In genomic region chr19:48371367-48371766, GRCh38 we compare ENCODE assay signal across 33 cellular contexts. TPM values are rescaled to one million over a fixed set of nuclear protein-coding genes. Genes with fewer than 3 reads are reported as not detected.
"Had no signal": no experiment of that assay in that cellular context is flagged by ENCODE, and none has a peak within 500 bp of the region (broad histone marks: within the 10 kb centered on the region; RNA-seq: fewer than 3 reads in every experiment).

No MANE protein-coding gene starts in this region.

- DNase-seq: activated B cell treated with CpG ODN at 0.5 μM for 24 hours; activated CD4-positive, alpha-beta T cell treated with anti-CD3 and anti-CD28 coated beads for 48 hours; activated CD4-positive, alpha-beta T cell treated with anti-CD3 and anti-CD28 coated beads, Interleukin-2, amount 50 U/mL, for 1 hour; activated CD4-positive, alpha-beta T cell treated with anti-CD3 and anti-CD28 coated beads, Interleukin-2, amount 50 U/mL, for 48 hours; activated CD8-positive, alpha-beta memory T cell treated with anti-CD3 and anti-CD28 coated beads for 24 hours; activated CD8-positive, alpha-beta T cell treated with anti-CD3 and anti-CD28 coated beads for 36 hours; activated effector memory CD4-positive, alpha-beta T cell treated with Interleukin-2 at 50 U/mL for 16 hours; activated gamma-delta T cell treated with Interleukin-2 at 50 U/mL for 16 hours; activated naive CD4-positive, alpha-beta T cell treated with anti-CD3 and anti-CD28 coated beads, Interleukin-2, amount 50 U/mL, for 16 hours; activated naive CD4-positive, alpha-beta T cell treated with Interleukin-2 at 50 U/mL for 16 hours; activated T-cell treated with anti-CD3 and anti-CD28 coated beads, Interleukin-2, amount 50 U/mL, for 4 hours; amniotic stem cell; anterior cingulate cortex; caudate nucleus; cortex of kidney; dermis blood vessel endothelial cell; effector CD4-positive, alpha-beta T cell; effector memory CD8-positive, alpha-beta T cell; esophagus squamous epithelium; foreskin melanocyte; heart left ventricle; T-helper 2 cell had no signal

- H3K9me3 ChIP-seq: esophagus squamous epithelium, heart left ventricle had no signal

- H3K27me3 Mint-ChIP-seq: activated CD8-positive, alpha-beta T cell treated with anti-CD3 and anti-CD28 coated beads for 36 hours; activated naive CD8-positive, alpha-beta T cell; activated T-helper 17 cell treated with anti-CD3 and anti-CD28 coated beads, Interleukin-2, amount 50 U/mL, for 72 hours had no signal

- H3K9me3 Mint-ChIP-seq: activated B cell treated with CpG ODN at 0.5 μM for 24 hours; activated CD8-positive, alpha-beta T cell treated with anti-CD3 and anti-CD28 coated beads for 36 hours; activated T-cell treated with anti-CD3 and anti-CD28 coated beads, Interleukin-2, amount 50 U/mL, for 4 hours; activated T-helper 17 cell treated with anti-CD3 and anti-CD28 coated beads, Interleukin-2, amount 50 U/mL, for 72 hours; effector memory CD8-positive, alpha-beta T cell had no signal

- H3K36me3 ChIP-seq: esophagus squamous epithelium, heart left ventricle had no signal

- H3K4me1 ChIP-seq: esophagus squamous epithelium, heart left ventricle had no signal

- H3K27ac ChIP-seq: epithelial cell of prostate, esophagus squamous epithelium, heart left ventricle had no signal

- H3K36me3 Mint-ChIP-seq: activated naive CD8-positive, alpha-beta T cell had no signal

- H3K4me3 Mint-ChIP-seq: activated B cell treated with CpG ODN at 0.5 μM for 24 hours; activated CD8-positive, alpha-beta T cell treated with anti-CD3 and anti-CD28 coated beads for 36 hours; activated naive CD8-positive, alpha-beta T cell; activated T-cell treated with anti-CD3 and anti-CD28 coated beads, Interleukin-2, amount 50 U/mL, for 4 hours; activated T-helper 17 cell treated with anti-CD3 and anti-CD28 coated beads, Interleukin-2, amount 50 U/mL, for 72 hours; effector memory CD8-positive, alpha-beta T cell had no signal

- ATAC-seq: activated CD4-positive, CD25-positive, alpha-beta regulatory T cell treated with anti-CD3 and anti-CD28 coated beads, Interleukin-2, amount 50 U/mL, for 24 hours; activated CD8-positive, alpha-beta T cell treated with anti-CD3 and anti-CD28 coated beads for 36 hours; activated T-cell treated with anti-CD3 and anti-CD28 coated beads, Interleukin-2, amount 50 U/mL, for 4 hours; activated T-helper 17 cell treated with anti-CD3 and anti-CD28 coated beads, Interleukin-2, amount 50 U/mL, for 72 hours; effector memory CD8-positive, alpha-beta T cell; heart left ventricle had no signal

- H3K27ac Mint-ChIP-seq: activated CD8-positive, alpha-beta T cell treated with anti-CD3 and anti-CD28 coated beads for 36 hours; activated naive CD8-positive, alpha-beta T cell; effector memory CD8-positive, alpha-beta T cell had no signal

- H3K4me3 ChIP-seq: esophagus squamous epithelium, heart left ventricle had no signal

- H3K4me1 Mint-ChIP-seq: activated B cell treated with CpG ODN at 0.5 μM for 24 hours; activated T-helper 17 cell treated with anti-CD3 and anti-CD28 coated beads, Interleukin-2, amount 50 U/mL, for 72 hours had no signal

- H3K27me3 ChIP-seq: esophagus squamous epithelium, heart left ventricle had no signal

RNA-seq across cellular contexts. Expression of gene SYNGR4, which starts 7.2 kb away (rescaled TPM):
- total RNA-seq: activated B cell treated with CpG ODN at 0.5 μM for 24 hours; activated T-cell treated with anti-CD3 and anti-CD28 coated beads, Interleukin-2, amount 50 U/mL, for 4 hours; activated T-helper 17 cell treated with anti-CD3 and anti-CD28 coated beads, Interleukin-2, amount 50 U/mL, for 72 hours; astrocyte; chondrocyte; dermis blood vessel endothelial cell; endothelial cell of umbilical vein; esophagus squamous epithelium; fibroblast of lung; fibroblast of villous mesenchyme; heart left ventricle; T-helper 1 cell treated with Interleukin-12 subunit alpha and Interleukin-12 subunit beta and Interleukin-4 antibody, amounts not matched to agents 30 ng/mL and 1 ng/mL, for 36 hours had no signal
- polyA plus RNA-seq: endothelial cell of umbilical vein, esophagus, fibroblast of lung, heart left ventricle had no signal
